1 cellular context compared by ENCODE assay signal in the genomic region with DNA sequence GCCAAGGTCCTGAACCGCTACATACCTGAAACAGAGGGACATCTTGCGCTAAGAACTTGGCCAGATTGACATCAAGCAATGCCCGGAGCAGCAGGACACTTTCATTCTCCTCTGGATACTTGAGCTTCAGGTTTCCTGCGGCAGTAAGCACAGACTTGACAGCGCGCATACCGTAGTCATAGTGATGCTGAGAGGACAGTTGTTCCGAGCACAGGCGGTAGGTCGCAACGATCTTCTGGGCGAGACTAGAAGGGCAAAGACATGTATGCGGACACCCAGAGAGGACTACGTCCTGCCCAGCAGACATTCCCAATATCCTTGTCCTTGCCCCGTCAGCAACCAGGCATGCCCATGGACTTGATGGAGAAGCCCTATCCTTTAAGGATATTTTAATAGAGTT.
TF ChIP-seq lines count a peak whose summit lies in the region.

No MANE protein-coding gene starts in this region.

TF ChIP-seq in GM23338, 12 proteins besides CTCF, POLR2A, EP300 and RAD21 (continued from another document):
- TF ChIP-seq REST (IDR thresholded peaks at IDR 0.05; ENCODE audit: unreplicated experiment) = no peak
